8 cellular contexts compared by ENCODE assay signal in the genomic region with DNA sequence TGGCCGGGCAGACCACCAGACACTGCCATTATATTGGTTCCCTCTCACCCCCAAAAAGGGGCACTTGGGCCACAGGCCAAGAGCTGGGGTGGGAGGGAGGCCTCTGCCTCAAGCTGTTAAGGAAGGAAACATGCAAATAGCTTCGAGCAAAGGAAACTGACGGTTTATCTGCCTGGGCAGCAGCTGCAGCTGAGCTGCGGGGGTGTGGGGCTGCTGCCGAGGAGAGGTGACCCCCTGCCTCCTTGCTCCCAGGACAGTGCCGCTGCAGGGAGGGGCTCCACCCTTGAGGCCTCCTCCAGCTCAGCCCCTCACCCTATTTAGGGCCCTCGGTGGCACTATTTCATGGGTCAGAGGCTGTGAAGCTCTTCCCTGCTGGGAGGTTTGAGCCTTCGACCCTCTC.
A peak's percentile ranks its signal among the peaks of the same experiment; 100 is the strongest.
DNase-seq lines count a peak whose midpoint lies in the region; ATAC-seq lines count a peak whose summit lies in the region.

No MANE protein-coding gene starts in this region.

- peaks cover 22% of the 10 kb centered on the region for H3K4me1 Mint-ChIP-seq in activated naive CD8-positive, alpha-beta T cell treated with anti-CD3 and anti-CD28 coated beads, Interleukin-2, amount 50 U/mL, for 24 hours

- H3K4me3 Mint-ChIP-seq in activated naive CD8-positive, alpha-beta T cell treated with anti-CD3 and anti-CD28 coated beads, Interleukin-2, amount 50 U/mL, for 24 hours = peak overlapping the region; percentile 17

- peak overlapping the region; percentile 29 for H3K4me3 ChIP-seq in skeletal muscle cell (ENCODE audit: low read depth, low read length)

- H3K27ac Mint-ChIP-seq in activated naive CD8-positive, alpha-beta T cell treated with anti-CD3 and anti-CD28 coated beads, Interleukin-2, amount 50 U/mL, for 24 hours = no peak overlapping the region

- DNase-seq in activated naive CD8-positive, alpha-beta T cell treated with anti-CD3 and anti-CD28 coated beads, Interleukin-2, amount 50 U/mL, for 24 hours = no peak
- no peak for DNase-seq in skeletal muscle cell (ENCODE audit: low read depth)
- DNase-seq in DMS79 (lab: John Stamatoyannopoulos, UW) = no peak
- DNase-seq in COLO668 (lab: John Stamatoyannopoulos, UW; ENCODE audit: unreplicated experiment) = no peak
- no peak for DNase-seq in NCI-H226

- ATAC-seq in GM18511 (IDR thresholded peaks at IDR 0.05; ENCODE audit: unreplicated experiment) (peak; percentile 36), HG02678 (IDR thresholded peaks at IDR 0.05; ENCODE audit: unreplicated experiment) (peak; percentile 39), GM21423 (IDR thresholded peaks at IDR 0.05; ENCODE audit: unreplicated experiment) (no peak)
- peak; percentile 13 for ATAC-seq in activated naive CD8-positive, alpha-beta T cell treated with anti-CD3 and anti-CD28 coated beads, Interleukin-2, amount 50 U/mL, for 24 hours

- peaks cover 23% of the 10 kb centered on the region for H3K36me3 Mint-ChIP-seq in activated naive CD8-positive, alpha-beta T cell treated with anti-CD3 and anti-CD28 coated beads, Interleukin-2, amount 50 U/mL, for 24 hours (ENCODE audit: low read depth)

- no peaks in the 10 kb centered on the region for H3K27me3 Mint-ChIP-seq in activated naive CD8-positive, alpha-beta T cell treated with anti-CD3 and anti-CD28 coated beads, Interleukin-2, amount 50 U/mL, for 24 hours

- no peaks in the 10 kb centered on the region for H3K9me3 Mint-ChIP-seq in activated naive CD8-positive, alpha-beta T cell treated with anti-CD3 and anti-CD28 coated beads, Interleukin-2, amount 50 U/mL, for 24 hours
